In the genomic region with DNA sequence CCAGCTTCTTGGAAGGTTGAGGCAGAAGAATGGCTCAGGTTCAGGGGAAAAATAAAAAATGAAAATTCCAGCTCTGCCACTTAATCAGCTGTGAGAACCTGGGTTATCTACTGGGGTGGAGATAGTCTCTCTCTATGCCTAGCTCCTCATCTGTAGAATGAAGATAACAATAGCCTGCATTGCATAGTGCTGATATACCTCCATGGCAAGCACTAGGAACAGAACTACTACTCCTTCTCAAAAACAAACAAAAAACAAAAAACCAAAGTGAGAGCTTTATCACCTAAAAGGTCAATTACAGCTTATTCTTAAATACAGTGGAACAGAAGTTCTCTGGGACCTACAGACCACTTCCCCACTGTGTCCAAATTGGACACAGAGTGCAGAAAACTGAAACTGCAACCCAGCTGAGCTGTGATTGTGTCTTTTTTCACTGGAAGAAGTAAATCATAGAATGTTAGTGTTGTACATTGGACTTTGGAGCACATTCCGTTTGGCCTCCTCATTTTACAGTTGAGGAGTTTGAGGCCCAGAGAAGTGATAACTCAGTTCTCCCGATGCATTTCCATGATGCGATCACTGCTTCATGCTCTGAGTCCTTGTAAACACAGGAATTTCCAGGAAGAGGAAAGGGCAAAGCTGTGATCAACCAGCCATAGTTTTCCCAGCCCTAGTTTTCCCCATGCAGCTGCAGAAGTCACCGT, we compare ENCODE assay signal across 8 cellular contexts. TPM values are rescaled to one million over a fixed set of nuclear protein-coding genes. Genes with fewer than 3 reads are reported as not detected.
A peak's percentile ranks its signal among the peaks of the same experiment; 100 is the strongest.
DNase-seq lines count a peak whose midpoint lies in the region; ATAC-seq, FAIRE-seq and TF ChIP-seq lines count a peak whose summit lies in the region.

No MANE protein-coding gene starts in this region.

- peak overlapping the region; percentile 68 for H2AFZ ChIP-seq in hepatocyte

- no peaks in the 10 kb centered on the region for H3K79me2 ChIP-seq in hepatocyte

- ATAC-seq in Right ventricle myocardium superior (ENCODE audit: poor library complexity) (peak; percentile 42), Right ventricle myocardium inferior (no peak), upper lobe of right lung (peak; percentile 40), HG03565 (IDR thresholded peaks at IDR 0.05; ENCODE audit: unreplicated experiment) (no peak)

- H3K4me2 ChIP-seq in hepatocyte, result peak overlapping the region; percentile 73

- H3K27ac ChIP-seq in hepatocyte (peak overlapping the region; percentile 86), upper lobe of right lung (no peak overlapping the region)

- H3K9me3 ChIP-seq in hepatocyte (ENCODE audit: low read depth), result no peaks in the 10 kb centered on the region
- no peaks in the 10 kb centered on the region for H3K9me3 ChIP-seq in upper lobe of right lung

- no peak for TF ChIP-seq CTCF in hepatocyte (IDR thresholded peaks at IDR 0.05; ENCODE audit: poor library complexity)
- no peak for TF ChIP-seq CTCF in upper lobe of right lung (IDR thresholded peaks at IDR 0.05)

- H3K4me1 ChIP-seq in hepatocyte (ENCODE audit: insufficient read depth) (peaks cover 21% of the 10 kb centered on the region), upper lobe of right lung (peaks cover 5% of the 10 kb centered on the region)

- H3K4me3 ChIP-seq in hepatocyte (no peak overlapping the region), upper lobe of right lung (peak overlapping the region; percentile 18)

- no peaks in the 10 kb centered on the region for H3K9me2 ChIP-seq in hepatocyte (replicated peaks; ENCODE audit: insufficient read depth)

- DNase-seq in Right ventricle myocardium superior, result no peak
- DNase-seq in Right ventricle myocardium inferior (ENCODE audit: missing footprints), result no peak
- DNase-seq in RCC 7860 (ENCODE audit: low spot score), result peak; percentile 49
- peak; percentile 67 for DNase-seq in hepatocyte (ENCODE audit: low spot score)
- DNase-seq in upper lobe of right lung, result no peak
- no peak for DNase-seq in A172 (ENCODE audit: low spot score)
- DNase-seq in NCI-H1092 treated with DMSO at 0.1 percent for 48 hours (lab: John Stamatoyannopoulos, UW), result no peak

- intact Hi-C loops in Right ventricle myocardium superior (cut with DNase I), result loop anchor here (5.0 kb wide), 2 partner anchors 195 to 695 kb away; no protein-coding TSS in a partner anchor
- intact Hi-C loops in Right ventricle myocardium inferior (cut with DNase I), result loop anchor here (1.0 to 5.0 kb wide), 3 partner anchors 195 to 691 kb away; no protein-coding TSS in a partner anchor
- intact Hi-C loops in upper lobe of right lung (cut with DNase I), result no loop called here

- FAIRE-seq in RCC 7860 (lab: Jason Lieb, UNC), result no peak

- H3K27me3 ChIP-seq in hepatocyte (no peaks in the 10 kb centered on the region), upper lobe of right lung (no peaks in the 10 kb centered on the region)

- no peaks in the 10 kb centered on the region for H3K36me3 ChIP-seq in hepatocyte (replicated peaks; ENCODE audit: insufficient read depth, low read depth)
- H3K36me3 ChIP-seq in upper lobe of right lung, result no peaks in the 10 kb centered on the region

- WGBS in hepatocyte (ENCODE audit: low lambda C conversion rate, missing lambda C conversion rate), result 65% methylated on average over 4 of the region's 4 CpGs

- H4K20me1 ChIP-seq in hepatocyte (ENCODE audit: insufficient read depth, poor library complexity, severe bottlenecking), result no peaks in the 10 kb centered on the region

RNA-seq across cellular contexts. Expression of gene MTFR2, which starts 23.3 kb away (rescaled TPM):
- total RNA-seq in Right ventricle myocardium superior (0.24 TPM), Right ventricle myocardium inferior (0.32 TPM), hepatocyte (0.43 and 2.9 TPM in 2 replicates), upper lobe of right lung (1.4 TPM)
- polyA plus RNA-seq in hepatocyte, result 0.69 and 1.9 TPM in 2 replicates
- 10.3 and 11.5 TPM in 2 replicates for total RNA-seq in A172 (2014; rRNA removed; shearing (Covaris generic))

Comparison
In these comparisons a context has a peak if more than half of its experiments do, and no peak if none do; other contexts are left out.
1. ATAC-seq: peak in Right ventricle myocardium superior (single experiment) and upper lobe of right lung (single experiment); none in Right ventricle myocardium inferior (single experiment) and HG03565 (single experiment).
2. DNase-seq: peak in RCC 7860 (single experiment) and hepatocyte (single experiment); none in Right ventricle myocardium superior (single experiment), Right ventricle myocardium inferior (single experiment), upper lobe of right lung (single experiment), A172 (single experiment) and NCI-H1092 treated with DMSO at 0.1 percent for 48 hours (single experiment).